Comparison of ENCODE assay signal across 2 cellular contexts in the genomic region with DNA sequence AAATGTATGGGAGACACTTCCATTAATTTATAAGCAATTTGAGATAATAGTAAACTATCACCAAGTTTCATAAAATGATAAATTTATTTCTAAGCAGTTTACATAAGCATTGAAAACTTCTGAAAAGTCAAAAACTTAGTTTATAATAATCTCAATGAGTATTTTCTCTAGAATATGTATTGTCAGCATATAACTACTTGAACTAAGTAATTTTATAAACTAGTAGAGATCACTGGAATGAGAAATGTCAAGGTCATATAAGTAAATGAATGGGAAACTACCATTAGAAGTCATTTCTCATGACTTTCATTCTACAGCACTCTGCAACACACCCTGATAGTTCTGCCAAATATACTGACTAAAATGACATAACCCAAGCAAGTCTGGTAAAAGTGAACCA.
TF ChIP-seq lines count a peak whose summit lies in the region.

No MANE protein-coding gene starts in this region.

TF ChIP-seq in K562, 482 proteins besides CTCF, POLR2A, EP300 and RAD21:
- TF ChIP-seq JUND (IDR thresholded peaks at IDR 0.05; ENCODE audit: borderline replicate concordance, low read depth, low read length) (no peak), JUND (tag; IDR thresholded peaks at IDR 0.05; ENCODE audit: borderline replicate concordance, low read depth, low read length) (no peak), ZNF316 (IDR thresholded peaks at IDR 0.05) (peak; percentile 96), RBFOX2 (IDR thresholded peaks at IDR 0.05; ENCODE audit: low read depth, low read length) (0 out of 2 replicates have a peak, but pooled peaks have one; percentile 17), CEBPG (CRISPR knock-in tag; IDR thresholded peaks at IDR 0.05) (no peak), CEBPG (tag; conservative IDR thresholded peaks at IDR 0.05 in 1 of 2, IDR thresholded peaks at IDR 0.05 in 1 of 2) (no peak), MAFK (IDR thresholded peaks at IDR 0.05; ENCODE audit: low read length) (peak; percentile 49; the same call in 1 of the 2 replicates), HNRNPL (IDR thresholded peaks at IDR 0.05; ENCODE audit: low read depth, low read length) (no peak), MAFG (tag; conservative IDR thresholded peaks at IDR 0.05) (peak; percentile 62; the same call in 1 of the 2 replicates), EGR1 (conservative IDR thresholded peaks at IDR 0.05) (no peak), C11orf30 (IDR thresholded peaks at IDR 0.05; ENCODE audit: low read depth) (peak; percentile 85), MAFF (IDR thresholded peaks at IDR 0.05; ENCODE audit: low read length) (peak; percentile 54; the same call in 1 of the 2 replicates)
- TF ChIP-seq, protein P1, sequence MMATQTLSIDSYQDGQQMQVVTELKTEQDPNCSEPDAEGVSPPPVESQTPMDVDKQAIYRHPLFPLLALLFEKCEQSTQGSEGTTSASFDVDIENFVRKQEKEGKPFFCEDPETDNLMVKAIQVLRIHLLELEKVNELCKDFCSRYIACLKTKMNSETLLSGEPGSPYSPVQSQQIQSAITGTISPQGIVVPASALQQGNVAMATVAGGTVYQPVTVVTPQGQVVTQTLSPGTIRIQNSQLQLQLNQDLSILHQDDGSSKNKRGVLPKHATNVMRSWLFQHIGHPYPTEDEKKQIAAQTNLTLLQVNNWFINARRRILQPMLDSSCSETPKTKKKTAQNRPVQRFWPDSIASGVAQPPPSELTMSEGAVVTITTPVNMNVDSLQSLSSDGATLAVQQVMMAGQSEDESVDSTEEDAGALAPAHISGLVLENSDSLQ (IDR thresholded peaks at IDR 0.05) = no peak
- TF ChIP-seq, protein P2, sequence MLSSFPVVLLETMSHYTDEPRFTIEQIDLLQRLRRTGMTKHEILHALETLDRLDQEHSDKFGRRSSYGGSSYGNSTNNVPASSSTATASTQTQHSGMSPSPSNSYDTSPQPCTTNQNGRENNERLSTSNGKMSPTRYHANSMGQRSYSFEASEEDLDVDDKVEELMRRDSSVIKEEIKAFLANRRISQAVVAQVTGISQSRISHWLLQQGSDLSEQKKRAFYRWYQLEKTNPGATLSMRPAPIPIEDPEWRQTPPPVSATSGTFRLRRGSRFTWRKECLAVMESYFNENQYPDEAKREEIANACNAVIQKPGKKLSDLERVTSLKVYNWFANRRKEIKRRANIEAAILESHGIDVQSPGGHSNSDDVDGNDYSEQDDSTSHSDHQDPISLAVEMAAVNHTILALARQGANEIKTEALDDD (IDR thresholded peaks at IDR 0.05) = peak; percentile 80

TF ChIP-seq in GM12891, 5 proteins besides CTCF, POLR2A, EP300 and RAD21:
- TF ChIP-seq TAF1 (IDR thresholded peaks at IDR 0.05; ENCODE audit: low read depth, low read length) (no peak), POLR2AphosphoS5 (IDR thresholded peaks at IDR 0.05; ENCODE audit: low read depth, low read length) (no peak), POU2F2 (IDR thresholded peaks at IDR 0.05; ENCODE audit: low read depth, low read length) (no peak), PAX5 (IDR thresholded peaks at IDR 0.05; ENCODE audit: insufficient read depth, low read length, severe bottlenecking) (no peak)
TF ChIP-seq in GM12891: peak in this region for 0.
